8 cellular contexts compared by ENCODE assay signal in genomic region chrX:40579880-40580536, GRCh38. TPM values are rescaled to one million over a fixed set of nuclear protein-coding genes. Genes with fewer than 3 reads are reported as not detected.
DNase-seq lines count a peak whose midpoint lies in the region; ATAC-seq lines count a peak whose summit lies in the region.

No MANE protein-coding gene starts in this region.

- H3K27ac ChIP-seq in caudate nucleus (ENCODE audit: low read depth, low read length) (peak overlapping the region; percentile 68), mesodermal cell (ENCODE audit: low read depth, low read length, severe bottlenecking) (no peak overlapping the region)

- H3K4me3 ChIP-seq in Jurkat, Clone E6-1 (ENCODE audit: low read length), result peak overlapping the region; percentile 65
- peak overlapping the region; percentile 60 for H3K4me3 ChIP-seq in mesodermal cell (ENCODE audit: extremely low read depth, insufficient read depth, low read length, poor library complexity, severe bottlenecking)

- no peaks in the 10 kb centered on the region for H3K9me3 ChIP-seq in mesodermal cell (ENCODE audit: control insufficient read depth, low read length)

- no peaks in the 10 kb centered on the region for H3K4me1 ChIP-seq in mesodermal cell (ENCODE audit: control insufficient read depth, insufficient read depth, low read length, poor library complexity, severe bottlenecking)

- DNase-seq in Right ventricle myocardium inferior (ENCODE audit: missing footprints) (no peak), cardiac septum (ENCODE audit: low spot score) (no peak), caudate nucleus (lab: John Stamatoyannopoulos, UW) (peak in 1 of 61 donors; percentile 53), A172 (ENCODE audit: low spot score) (no peak), HPDE6-E6E7 (ENCODE audit: extremely low spot score) (no peak), NCI-H2081 treated with DMSO at 0.1 percent for 48 hours (lab: John Stamatoyannopoulos, UW) (no peak)
- DNase-seq in Jurkat, Clone E6-1 (ENCODE audit: low read depth, low spot score), result no peak

- intact Hi-C loops in Right ventricle myocardium inferior (cut with DNase I) (no loop called here), cardiac septum (cut with DNase I) (no loop called here)

- no peaks in the 10 kb centered on the region for H3K36me3 ChIP-seq in mesodermal cell (ENCODE audit: control insufficient read depth, insufficient read depth, low read length)

- 17% methylated on average over 6 of the region's 12 CpGs; no CpG with 5 or more reads in 1 of the 2 experiments for whole genome bisulfite sequencing in mesodermal cell (ENCODE audit: insufficient coverage in 2 of 2), 2 experiments

- peak; percentile 55 for ATAC-seq in Right ventricle myocardium inferior

RNA-seq across cellular contexts. Expression of gene ATP6AP2, which starts 0.8 kb away (rescaled TPM):
- total RNA-seq in Right ventricle myocardium inferior, result 43.5 TPM
- total RNA-seq in cardiac septum, result 43.7 TPM
- polyA plus RNA-seq in Jurkat, Clone E6-1 (2012; ENCODE audit: insufficient read depth, insufficient read length), result 74.9 TPM
- 101 TPM for polyA plus RNA-seq in mesodermal cell (2013, experiment 1 of 2)
- 109 TPM for polyA plus RNA-seq in mesodermal cell (2013, experiment 2 of 2)
- 104 and 116 TPM in 2 replicates for total RNA-seq in A172 (2014; rRNA removed; shearing (Covaris generic))

RNA-seq across cellular contexts. Expression of gene MPC1L, which starts 43.2 kb away (rescaled TPM):
- not detected for total RNA-seq in Right ventricle myocardium inferior
- total RNA-seq in cardiac septum, result not detected
- not detected for polyA plus RNA-seq in Jurkat, Clone E6-1 (2012; ENCODE audit: insufficient read depth, insufficient read length)
- not detected for polyA plus RNA-seq in mesodermal cell (2013, experiment 1 of 2)
- not detected for polyA plus RNA-seq in mesodermal cell (2013, experiment 2 of 2)
- total RNA-seq in A172 (2014; rRNA removed; shearing (Covaris generic)), result not detected in 2 replicates
